8 cellular contexts compared by ENCODE assay signal in the genomic region with DNA sequence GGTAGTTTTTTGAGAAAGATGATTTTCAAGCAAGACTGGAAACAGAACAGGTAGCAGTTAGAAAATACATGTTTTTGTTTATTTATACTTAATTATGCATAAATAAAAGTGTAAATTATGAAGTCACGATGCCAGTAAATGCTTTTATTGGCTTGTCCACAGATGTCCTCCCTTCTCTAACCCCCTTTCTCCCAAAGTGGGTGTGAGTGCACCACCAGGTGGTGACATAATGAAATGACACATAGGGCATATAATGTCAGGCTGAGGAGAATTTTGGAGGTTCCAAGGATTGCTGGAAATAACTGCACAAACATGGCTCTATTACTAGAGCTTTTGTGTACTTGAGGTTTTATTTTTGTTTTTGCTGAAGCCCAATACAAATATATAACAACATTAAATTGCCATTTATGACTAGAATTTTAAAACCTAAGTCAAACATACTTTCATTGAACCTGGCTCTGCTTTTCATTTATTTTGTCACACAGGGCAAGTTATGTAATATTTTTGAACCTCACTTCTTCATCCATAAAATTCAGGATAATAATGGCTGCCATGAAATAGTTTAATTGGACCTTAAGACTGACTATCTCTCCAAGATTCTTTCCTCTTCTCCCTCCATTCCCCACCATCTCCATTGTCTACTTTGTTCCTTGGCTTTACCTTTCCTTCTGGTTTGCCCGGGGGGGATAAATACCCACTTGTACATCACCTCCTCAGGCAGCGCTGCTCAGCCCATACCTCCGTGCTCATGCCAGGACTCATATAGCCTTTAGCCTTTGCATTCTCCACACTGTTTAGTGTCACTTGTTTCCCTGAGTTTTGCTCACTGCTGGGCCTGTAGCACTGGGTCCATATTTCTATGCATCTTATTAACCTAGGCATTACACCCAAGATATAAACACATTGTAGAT.
DNase-seq lines count a peak whose midpoint lies in the region; ATAC-seq and TF ChIP-seq lines count a peak whose summit lies in the region.

No MANE protein-coding gene starts in this region.

- H3K9me3 Mint-ChIP-seq in activated naive CD4-positive, alpha-beta T cell treated with anti-CD3 and anti-CD28 coated beads for 36 hours = no peaks in the 10 kb centered on the region

- CTCF ChIA-PET in activated naive CD4-positive, alpha-beta T cell treated with anti-CD3 and anti-CD28 coated beads for 36 hours (lab: Charles Lee) = interaction anchor here (0.6 to 1.4 kb wide), 3 partner anchors 16 to 310 kb away, joined by 3 to 5 read pairs (median 4); no protein-coding TSS in a partner anchor

- no peaks in the 10 kb centered on the region for H3K36me3 ChIP-seq in lung (ENCODE audit: control insufficient read depth in 2 of 2, insufficient read depth in 2 of 2, low read length in 2 of 2)

- DNase-seq in activated naive CD4-positive, alpha-beta T cell treated with anti-CD3 and anti-CD28 coated beads for 36 hours = peak; percentile 47
- DNase-seq in activated naive CD4-positive, alpha-beta T cell treated with Interleukin-2 at 50 U/mL for 16 hours = no peak
- DNase-seq in H4 (ENCODE audit: low spot score) (peak; percentile 57), NCI-H2029 (lab: John Stamatoyannopoulos, UW) (peak; percentile 43), astrocyte of the cerebellum (ENCODE audit: low read depth) (no peak), lung (ENCODE audit: low spot score) (peak; percentile 46), globus pallidus (ENCODE audit: low spot score) (no peak)

- H3K27me3 Mint-ChIP-seq in activated naive CD4-positive, alpha-beta T cell treated with anti-CD3 and anti-CD28 coated beads for 36 hours (ENCODE audit: low read depth) = peaks cover 4% of the 10 kb centered on the region

- peak; percentile 79 for TF ChIP-seq CTCF in astrocyte of the cerebellum (IDR thresholded peaks at IDR 0.05; ENCODE audit: low read depth, low read length, missing control alignments)
- TF ChIP-seq CTCF in lung (IDR thresholded peaks at IDR 0.05; ENCODE audit: control extremely low read depth, extremely low read depth) = peak; percentile 15

- intact Hi-C loops in activated naive CD4-positive, alpha-beta T cell treated with anti-CD3 and anti-CD28 coated beads for 36 hours (cut with micrococcal nuclease) = loop anchor here (1.0 kb wide), 4 partner anchors 51 to 334 kb away; no protein-coding TSS in a partner anchor

- H3K4me3 ChIP-seq in astrocyte of the cerebellum (ENCODE audit: low read depth, low read length) (no peak overlapping the region), lung (no peak overlapping the region)

- no peak overlapping the region for H3K27ac Mint-ChIP-seq in activated naive CD4-positive, alpha-beta T cell treated with anti-CD3 and anti-CD28 coated beads for 36 hours

- no peak for ATAC-seq in lung (ENCODE audit: insufficient read depth, low FRiP score)
- ATAC-seq in GM21526 (IDR thresholded peaks at IDR 0.05; ENCODE audit: low FRiP score, unreplicated experiment) = no peak

- H3K4me1 ChIP-seq in lung (ENCODE audit: control insufficient read depth in 2 of 2, insufficient read depth in 2 of 2, low read length in 2 of 2) = no peaks in the 10 kb centered on the region

- peaks cover 3% of the 10 kb centered on the region for H3K4me1 Mint-ChIP-seq in activated naive CD4-positive, alpha-beta T cell treated with anti-CD3 and anti-CD28 coated beads for 36 hours (ENCODE audit: low read depth)

- in situ Hi-C loops in astrocyte of the cerebellum (cut with HindIII; ENCODE audit: low sequenced_read_pairs) = no loop called here

- no peak overlapping the region for H3K27ac ChIP-seq in lung (ENCODE audit: low read depth in 1 of 2, low read length in 1 of 2)

- H3K36me3 Mint-ChIP-seq in activated naive CD4-positive, alpha-beta T cell treated with anti-CD3 and anti-CD28 coated beads for 36 hours (ENCODE audit: low read depth) = no peaks in the 10 kb centered on the region

- no peak overlapping the region for H3K4me3 Mint-ChIP-seq in activated naive CD4-positive, alpha-beta T cell treated with anti-CD3 and anti-CD28 coated beads for 36 hours

- WGBS in lung, 2 donors = 73 to 79% methylated on average over 4 of the region's 4 CpGs

- H3K9me3 ChIP-seq in lung (ENCODE audit: control insufficient read depth in 2 of 2, insufficient read depth in 1 of 2, low read length in 1 of 2) = no peaks in the 10 kb centered on the region

- H3K27me3 ChIP-seq in lung (ENCODE audit: control insufficient read depth, insufficient read depth) = no peaks in the 10 kb centered on the region

Comparison
In these comparisons a context has a peak if more than half of its experiments do, and no peak if none do; other contexts are left out.
1. DNase-seq: peak in activated naive CD4-positive, alpha-beta T cell treated with anti-CD3 and anti-CD28 coated beads for 36 hours (single experiment), H4 (single experiment), NCI-H2029 (single experiment) and lung (single experiment); none in activated naive CD4-positive, alpha-beta T cell treated with Interleukin-2 at 50 U/mL for 16 hours (single experiment), astrocyte of the cerebellum (single experiment) and globus pallidus (single experiment).